ENCODE assay signal across 8 cellular contexts in genomic region chr10:110304780-110305421, GRCh38. TPM values are rescaled to one million over a fixed set of nuclear protein-coding genes. Genes with fewer than 3 reads are reported as not detected.
DNase-seq lines count a peak whose midpoint lies in the region; ATAC-seq lines count a peak whose summit lies in the region.

SMNDC1 (minus strand) TSS chr10:110304920; CDS start chr10:110303587, 1,333 bp downstream.

- H3K36me3 Mint-ChIP-seq in IgD-negative memory B cell = no peaks in the 10 kb centered on the region

- peak; percentile 89 for DNase-seq in DMS 273 treated with DMSO at 0.1 percent for 48 hours (lab: John Stamatoyannopoulos, UW)
- DNase-seq in OCI-M2 (lab: John Stamatoyannopoulos, UW; ENCODE audit: unreplicated experiment) = peak; percentile 95
- DNase-seq in activated T-cell treated with anti-CD3 and anti-CD28 coated beads for 4 hours = peak; percentile 96
- DNase-seq in epidermal melanocyte (ENCODE audit: insufficient read length, low spot score) = peak; percentile 90
- DNase-seq in middle frontal gyrus (ENCODE audit: extremely low spot score, low spot score) = peak; percentile 98
- peak; percentile 91 to 96 for DNase-seq in stimulated activated CD8-positive, alpha-beta memory T cell treated with anti-CD3 and anti-CD28 coated beads, Interleukin-2, amount 100 ng/mL, for 48 hours (ENCODE audit: low read depth in 2 of 2)

- H3K4me1 Mint-ChIP-seq in IgD-negative memory B cell = peaks cover 22 to 41% (median 31%) of the 10 kb centered on the region in 3 donors

- peak within 1 kb of the TSS; percentile 96 to 100 (median 97) for H3K4me3 Mint-ChIP-seq in IgD-negative memory B cell

- peak within 1 kb of the TSS; percentile 95 to 100 (median 99) for H3K27ac Mint-ChIP-seq in IgD-negative memory B cell

- H3K9me3 Mint-ChIP-seq in IgD-negative memory B cell = peaks cover 0 to 3% (median 1%) of the 10 kb centered on the region in 3 donors

- H3K27me3 Mint-ChIP-seq in IgD-negative memory B cell = no peaks in the 10 kb centered on the region

- ATAC-seq in GM21529 (IDR thresholded peaks at IDR 0.05; ENCODE audit: unreplicated experiment) = peak; percentile 90

RNA-seq across cellular contexts. Expression of gene SMNDC1, which starts in this region (rescaled TPM):
- polyA plus RNA-seq in IgD-negative memory B cell = 20.4 TPM

Comparison
In these comparisons a context has a peak if more than half of its experiments do, and no peak if none do; other contexts are left out.
1. Peak in every context shown above with its lines: DNase-seq and ATAC-seq.